ENCODE assay signal across 11 cellular contexts in the genomic region with DNA sequence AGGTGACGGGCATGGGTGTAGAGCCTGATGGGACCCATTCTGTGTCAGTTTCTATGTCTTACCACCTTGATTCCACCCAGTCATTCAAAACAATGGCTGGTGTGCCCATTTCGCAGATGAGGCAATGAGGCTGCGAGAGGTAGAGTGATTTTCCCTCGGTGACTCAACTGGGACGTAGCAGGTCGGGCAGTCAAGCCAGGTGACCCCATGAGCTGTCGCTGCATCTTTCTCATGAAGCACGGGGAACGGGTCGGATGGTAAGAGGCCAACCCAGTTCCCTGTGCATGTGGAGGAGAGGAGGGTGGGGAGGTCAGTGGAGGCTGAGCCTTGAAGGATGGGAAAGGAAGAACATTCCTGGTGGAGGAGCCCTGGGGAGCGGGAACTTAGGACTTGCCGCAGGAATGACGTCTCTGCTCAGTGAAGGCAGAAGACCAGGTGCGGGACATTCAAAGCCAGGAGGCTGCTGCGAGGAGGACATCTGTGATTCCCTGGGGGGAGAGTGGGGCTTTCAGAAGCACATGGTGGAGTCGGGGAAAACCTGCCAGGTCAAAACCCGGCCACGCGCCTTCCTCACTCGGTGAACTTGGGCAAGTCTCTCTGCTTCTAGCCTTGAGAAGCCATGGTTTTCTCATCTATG. TPM values are rescaled to one million over a fixed set of nuclear protein-coding genes. Genes with fewer than 3 reads are reported as not detected.
DNase-seq lines count a peak whose midpoint lies in the region.
"Had no signal": no experiment of that assay in that cellular context is flagged by ENCODE, and none has a peak within 500 bp of the region (broad histone marks: within the 10 kb centered on the region; RNA-seq: fewer than 3 reads in every experiment).

No MANE protein-coding gene starts in this region.

- H3K27ac ChIP-seq in esophagus (ENCODE audit: low read depth in 2 of 2, low read length in 1 of 2) = no peak overlapping the region

- DNase-seq in NCI-H524 (lab: John Stamatoyannopoulos, UW) (peak; percentile 18 to 60), NCI-H524 treated with DMSO at 0.1 percent for 48 hours (lab: John Stamatoyannopoulos, UW) (no peak), epidermal melanocyte (ENCODE audit: insufficient read length, low spot score) (no peak), 8988T (no peak), T-helper 9 cell (no peak)
- DNase-seq in activated CD4-positive, alpha-beta T cell treated with anti-CD3 and anti-CD28 coated beads, Interleukin-2, amount 50 U/mL, for 4 hours = peak; percentile 39 to 40
- DNase-seq in stimulated activated naive CD4-positive, alpha-beta T cell treated with Interleukin-2 at 50 U/mL for 16 hours (lab: John Stamatoyannopoulos, UW) = peak; percentile 47
- DNase-seq: left ventricle myocardium superior, NCI-H774 had no signal

- H3K36me3 ChIP-seq in esophagus (ENCODE audit: control insufficient read depth in 2 of 2, insufficient read depth in 2 of 2, low read length in 1 of 2) = no peaks in the 10 kb centered on the region
- H3K36me3 ChIP-seq: HAP-1 had no signal

- 70 to 80% methylated on average over 20 of the region's 20 CpGs for WGBS in esophagus, 2 donors

- peaks cover 0 to 3% of the 10 kb centered on the region in 2 donors for H3K4me1 ChIP-seq in esophagus (ENCODE audit: control insufficient read depth in 2 of 2, insufficient read depth in 2 of 2, low read length in 1 of 2)
- H3K4me1 ChIP-seq: HAP-1 had no signal

- no peaks in the 10 kb centered on the region for H3K27me3 ChIP-seq in esophagus (ENCODE audit: control insufficient read depth in 1 of 2, insufficient read depth in 2 of 2, low read length in 2 of 2)

- H3K9me3 ChIP-seq in esophagus (ENCODE audit: control insufficient read depth in 2 of 2, insufficient read depth in 1 of 2, low read depth in 1 of 2, low read length in 1 of 2) = no peaks in the 10 kb centered on the region
- H3K9me3 ChIP-seq: HAP-1 had no signal

- peak overlapping the region; percentile 9 to 25 for H3K4me3 ChIP-seq in esophagus (ENCODE audit: low read depth in 1 of 2, low read length in 2 of 2)
- H3K4me3 ChIP-seq: HAP-1 had no signal

RNA-seq across cellular contexts. Expression of a gene that starts 1.1 kb away (rescaled TPM):
- under 1 TPM; 0.19 to 0.24 TPM for polyA plus RNA-seq in esophagus

Comparison
In these comparisons a context has a peak if more than half of its experiments do, and no peak if none do; other contexts are left out.
1. DNase-seq: peak in NCI-H524 (2 of 2), activated CD4-positive, alpha-beta T cell treated with anti-CD3 and anti-CD28 coated beads, Interleukin-2, amount 50 U/mL, for 4 hours (2 of 2) and stimulated activated naive CD4-positive, alpha-beta T cell treated with Interleukin-2 at 50 U/mL for 16 hours (single experiment); none in NCI-H524 treated with DMSO at 0.1 percent for 48 hours (single experiment), epidermal melanocyte (single experiment), 8988T (single experiment) and T-helper 9 cell (single experiment).